ENCODE assay signal across 12 cellular contexts in genomic region chr1:112402682-112403643, GRCh38. TPM values are rescaled to one million over a fixed set of nuclear protein-coding genes. Genes with fewer than 3 reads are reported as not detected.
A peak's percentile ranks its signal among the peaks of the same experiment; 100 is the strongest.
DNase-seq lines count a peak whose midpoint lies in the region; ATAC-seq and TF ChIP-seq lines count a peak whose summit lies in the region.
"Had no signal": no experiment of that assay in that cellular context is flagged by ENCODE, and none has a peak within 500 bp of the region (broad histone marks: within the 10 kb centered on the region; RNA-seq: fewer than 3 reads in every experiment).

No MANE protein-coding gene starts in this region.

- TF ChIP-seq POLR2A in adrenal gland (IDR thresholded peaks at IDR 0.05) (no peak), sigmoid colon (IDR thresholded peaks at IDR 0.05) (no peak)

- no peak overlapping the region for H3K4me3 ChIP-seq in neural progenitor cell
- no peak overlapping the region for H3K4me3 ChIP-seq in adrenal gland
- no peak overlapping the region for H3K4me3 ChIP-seq in sigmoid colon
- H3K4me3 ChIP-seq: tibial nerve had no signal

- H3K27me3 ChIP-seq in neural progenitor cell (no peaks in the 10 kb centered on the region), adrenal gland (no peaks in the 10 kb centered on the region), sigmoid colon (no peaks in the 10 kb centered on the region)
- H3K27me3 ChIP-seq: tibial nerve had no signal

- H3K4me3 Mint-ChIP-seq in WTC11 (peak overlapping the region; percentile 11; the same call in 1 of the 2 replicates), neural progenitor cell (no peak overlapping the region)
- no peak overlapping the region for H3K4me3 Mint-ChIP-seq in natural killer cell treated with Interleukin-12 subunit alpha and Interleukin-12 subunit beta and Interleukin-15 and Interleukin-18, amount 100 ng/mL, for 72 hours
- H3K4me3 Mint-ChIP-seq: activated T-cell treated with anti-CD3 and anti-CD28 coated beads, Interleukin-2, amount 50 U/mL, for 72 hours had no signal

- H3K27me3 Mint-ChIP-seq in WTC11 (ENCODE audit: low read depth) (no peaks in the 10 kb centered on the region), neural progenitor cell (ENCODE audit: insufficient read depth, low read depth) (no peaks in the 10 kb centered on the region)
- H3K27me3 Mint-ChIP-seq in natural killer cell treated with Interleukin-12 subunit alpha and Interleukin-12 subunit beta and Interleukin-15 and Interleukin-18, amount 100 ng/mL, for 72 hours: peaks cover 9 to 16% of the 10 kb centered on the region in 2 donors

- H3K27ac ChIP-seq in neural progenitor cell (no peak overlapping the region), adrenal gland (no peak overlapping the region), sigmoid colon (peak overlapping the region in 1 of 4 donors; percentile 38)
- H3K27ac ChIP-seq: VCaP had no signal

- H3K9me3 Mint-ChIP-seq in WTC11 (no peaks in the 10 kb centered on the region), neural progenitor cell (no peaks in the 10 kb centered on the region)
- no peaks in the 10 kb centered on the region for H3K9me3 Mint-ChIP-seq in natural killer cell treated with Interleukin-12 subunit alpha and Interleukin-12 subunit beta and Interleukin-15 and Interleukin-18, amount 100 ng/mL, for 72 hours
- H3K9me3 Mint-ChIP-seq: activated T-cell treated with anti-CD3 and anti-CD28 coated beads, Interleukin-2, amount 50 U/mL, for 72 hours had no signal

- H3K36me3 Mint-ChIP-seq in WTC11: no peaks in the 10 kb centered on the region; the same call in 1 of the 2 replicates
- peaks cover 15% of the 10 kb centered on the region for H3K36me3 Mint-ChIP-seq in neural progenitor cell
- H3K36me3 Mint-ChIP-seq in natural killer cell treated with Interleukin-12 subunit alpha and Interleukin-12 subunit beta and Interleukin-15 and Interleukin-18, amount 100 ng/mL, for 72 hours: no peaks in the 10 kb centered on the region

- H3K36me3 ChIP-seq in neural progenitor cell: no peaks in the 10 kb centered on the region
- no peaks in the 10 kb centered on the region for H3K36me3 ChIP-seq in adrenal gland (replicated peaks in 1 of 2)
- no peaks in the 10 kb centered on the region for H3K36me3 ChIP-seq in sigmoid colon
- H3K36me3 ChIP-seq: tibial nerve had no signal

- H3K27ac Mint-ChIP-seq in WTC11: peak overlapping the region; percentile 89
- H3K27ac Mint-ChIP-seq in neural progenitor cell: no peak overlapping the region
- H3K27ac Mint-ChIP-seq in natural killer cell treated with Interleukin-12 subunit alpha and Interleukin-12 subunit beta and Interleukin-15 and Interleukin-18, amount 100 ng/mL, for 72 hours: no peak overlapping the region
- H3K27ac Mint-ChIP-seq: activated T-cell treated with anti-CD3 and anti-CD28 coated beads, Interleukin-2, amount 50 U/mL, for 72 hours had no signal

- 85 to 93% (median 88%) methylated on average over 5 of the region's 5 CpGs for WGBS in adrenal gland, 4 donors
- 73 to 77% methylated on average over 5 of the region's 5 CpGs for WGBS in sigmoid colon, 2 donors

- intact Hi-C loops in adrenal gland (cut with DNase I) (no loop called here), sigmoid colon (cut with DNase I) (no loop called here)

- TF ChIP-seq CTCF in WTC11 (IDR thresholded peaks at IDR 0.05) (no peak), neural progenitor cell (IDR thresholded peaks at IDR 0.05) (no peak), adrenal gland (IDR thresholded peaks at IDR 0.05) (no peak), sigmoid colon (IDR thresholded peaks at IDR 0.05) (no peak)

- POLR2A ChIA-PET in WTC11 (lab: Charles Lee): no interaction called here

- H3K4me1 ChIP-seq in neural progenitor cell: peaks cover 25% of the 10 kb centered on the region
- peaks cover 0 to 20% of the 10 kb centered on the region in 2 donors for H3K4me1 ChIP-seq in adrenal gland (replicated peaks in 1 of 2)
- peaks cover 0 to 55% (median 37%) of the 10 kb centered on the region in 4 donors for H3K4me1 ChIP-seq in sigmoid colon

- no peaks in the 10 kb centered on the region for H3K9me3 ChIP-seq in neural progenitor cell (ENCODE audit: low read depth)
- no peaks in the 10 kb centered on the region for H3K9me3 ChIP-seq in adrenal gland (replicated peaks in 1 of 3)
- no peaks in the 10 kb centered on the region for H3K9me3 ChIP-seq in sigmoid colon
- H3K9me3 ChIP-seq: tibial nerve had no signal

- H4K20me1 ChIP-seq in neural progenitor cell (ENCODE audit: low read depth): peaks cover 96% of the 10 kb centered on the region

- no peak for DNase-seq in WTC11 (ENCODE audit: low spot score)
- no peak for DNase-seq in neural progenitor cell (ENCODE audit: low spot score)
- no peak for DNase-seq in D341Med (ENCODE audit: low spot score)
- no peak for DNase-seq in adrenal gland
- no peak for DNase-seq in sigmoid colon
- DNase-seq in natural killer cell treated with Interleukin-12 subunit alpha and Interleukin-12 subunit beta and Interleukin-15 and Interleukin-18, amount 100 ng/mL, for 72 hours (ENCODE audit: low spot score): no peak
- DNase-seq: activated T-cell treated with anti-CD3 and anti-CD28 coated beads, Interleukin-2, amount 50 U/mL, for 72 hours; caudate nucleus had no signal

- H3K4me2 ChIP-seq in neural progenitor cell: peak overlapping the region; percentile 18

- no peak overlapping the region for H2AFZ ChIP-seq in neural progenitor cell (replicated peaks)

- no peak overlapping the region for H3K9ac ChIP-seq in neural progenitor cell

- H3K79me2 ChIP-seq in neural progenitor cell (ENCODE audit: low read depth): peaks cover 100% of the 10 kb centered on the region

- no peak for TF ChIP-seq EP300 in sigmoid colon (IDR thresholded peaks at IDR 0.05)

- H3F3A ChIP-seq in neural progenitor cell (ENCODE audit: low read depth): peaks cover 4% of the 10 kb centered on the region

- H3K4me1 Mint-ChIP-seq in WTC11 (peaks cover 50% of the 10 kb centered on the region), neural progenitor cell (peaks cover 38% of the 10 kb centered on the region)
- peaks cover 0 to 5% of the 10 kb centered on the region in 2 donors for H3K4me1 Mint-ChIP-seq in natural killer cell treated with Interleukin-12 subunit alpha and Interleukin-12 subunit beta and Interleukin-15 and Interleukin-18, amount 100 ng/mL, for 72 hours (ENCODE audit: low read depth in 2 of 2)

- ATAC-seq in GM18870 (IDR thresholded peaks at IDR 0.05; ENCODE audit: unreplicated experiment) (peak; percentile 54), HG02610 (IDR thresholded peaks at IDR 0.05; ENCODE audit: unreplicated experiment) (peak; percentile 81), WTC11 (no peak)
- ATAC-seq in natural killer cell treated with Interleukin-12 subunit alpha and Interleukin-12 subunit beta and Interleukin-15 and Interleukin-18, amount 100 ng/mL, for 72 hours: no peak

- CTCF ChIA-PET in WTC11 (lab: Charles Lee): interaction anchor here (1.5 kb wide), 2 partner anchors 12 to 34 kb away, joined by 3 to 4 read pairs; no protein-coding TSS in a partner anchor

TF ChIP-seq in WTC11, 78 proteins besides CTCF, POLR2A, EP300 and RAD21:
- TF ChIP-seq ZNF317 (CRISPR knock-in tag; IDR thresholded peaks at IDR 0.05; ENCODE audit: borderline replicate concordance, low read depth) (no peak), AR (CRISPR knock-in tag; IDR thresholded peaks at IDR 0.05) (no peak), ZNF219 (CRISPR knock-in tag; IDR thresholded peaks at IDR 0.05; ENCODE audit: borderline replicate concordance) (no peak), NR1H2 (CRISPR knock-in tag; IDR thresholded peaks at IDR 0.05) (no peak), ZNF396 (CRISPR knock-in tag; IDR thresholded peaks at IDR 0.05; ENCODE audit: borderline replicate concordance) (no peak), E2F4 (CRISPR knock-in tag; IDR thresholded peaks at IDR 0.05; ENCODE audit: borderline replicate concordance, low read depth) (no peak), ATF1 (CRISPR knock-in tag; IDR thresholded peaks at IDR 0.05) (no peak), ZNF138 (CRISPR knock-in tag; conservative IDR thresholded peaks at IDR 0.05) (no peak)

RNA-seq across cellular contexts. Expression of gene CTTNBP2NL, which starts 6.9 kb away (rescaled TPM):
- total RNA-seq in WTC11 (2021) (28.5 to 32.8 TPM (median 32.0 TPM) in 3 replicates), neural progenitor cell (ENCODE audit: low replicate concordance) (23.2 and 27.2 TPM in 2 replicates), adrenal gland (10 to 100 TPM in 5 of 8 donors, 1 to 10 TPM in 3; 5.5 to 22.0 (median 16.8) TPM), sigmoid colon (10 to 100 TPM; 15.1 to 25.5 (median 17.0) TPM)
- polyA plus RNA-seq in adrenal gland (10 to 100 TPM in 1 of 3 donors, 1 to 10 TPM in 2; 2.5 to 11.3 (median 6.3) TPM), sigmoid colon (10 to 100 TPM; 11.4 to 17.3 (median 13.4) TPM)
- total RNA-seq in natural killer cell treated with Interleukin-12 subunit alpha and Interleukin-12 subunit beta and Interleukin-15 and Interleukin-18, amount 100 ng/mL, for 72 hours: 1 to 10 TPM in 1 of 2 donors, under 1 TPM in 1; 0.67 to 1.8 TPM

Comparison
In these comparisons a context has a peak if more than half of its experiments do, and no peak if none do; other contexts are left out.
1. ATAC-seq: peak in GM18870 (single experiment) and HG02610 (single experiment); none in WTC11 (single experiment) and natural killer cell treated with Interleukin-12 subunit alpha and Interleukin-12 subunit beta and Interleukin-15 and Interleukin-18, amount 100 ng/mL, for 72 hours (0 of 2).